In genomic region chr13:41515491-41516139, GRCh38 we compare ENCODE assay signal across 1 cellular context.
TF ChIP-seq lines count a peak whose summit lies in the region.

No MANE protein-coding gene starts in this region.

TF ChIP-seq in IMR-90, 13 proteins besides CTCF, POLR2A, EP300 and RAD21:
- no peak for TF ChIP-seq MAZ (IDR thresholded peaks at IDR 0.05; ENCODE audit: borderline replicate concordance, low read depth, low read length)
- TF ChIP-seq CHD1 (IDR thresholded peaks at IDR 0.05; ENCODE audit: low read depth, low read length), result no peak
- TF ChIP-seq RFX5 (IDR thresholded peaks at IDR 0.05; ENCODE audit: low read depth, low read length), result no peak
- TF ChIP-seq CEBPB (IDR thresholded peaks at IDR 0.05; ENCODE audit: low read depth, low read length), result no peak
- no peak for TF ChIP-seq MXI1 (IDR thresholded peaks at IDR 0.05; ENCODE audit: borderline replicate concordance, low read depth, low read length)
- TF ChIP-seq, protein P1, sequence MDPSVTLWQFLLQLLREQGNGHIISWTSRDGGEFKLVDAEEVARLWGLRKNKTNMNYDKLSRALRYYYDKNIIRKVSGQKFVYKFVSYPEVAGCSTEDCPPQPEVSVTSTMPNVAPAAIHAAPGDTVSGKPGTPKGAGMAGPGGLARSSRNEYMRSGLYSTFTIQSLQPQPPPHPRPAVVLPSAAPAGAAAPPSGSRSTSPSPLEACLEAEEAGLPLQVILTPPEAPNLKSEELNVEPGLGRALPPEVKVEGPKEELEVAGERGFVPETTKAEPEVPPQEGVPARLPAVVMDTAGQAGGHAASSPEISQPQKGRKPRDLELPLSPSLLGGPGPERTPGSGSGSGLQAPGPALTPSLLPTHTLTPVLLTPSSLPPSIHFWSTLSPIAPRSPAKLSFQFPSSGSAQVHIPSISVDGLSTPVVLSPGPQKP (IDR thresholded peaks at IDR 0.05; ENCODE audit: borderline replicate concordance, low read depth, low read length), result no peak
- TF ChIP-seq SMC3 (IDR thresholded peaks at IDR 0.05; ENCODE audit: low read depth, low read length), result no peak
- TF ChIP-seq BHLHE40 (IDR thresholded peaks at IDR 0.05; ENCODE audit: low read depth, low read length), result no peak
- TF ChIP-seq USF2 (IDR thresholded peaks at IDR 0.05; ENCODE audit: low read depth, low read length), result no peak
